Comparison of ENCODE assay signal across 15 cellular contexts in the genomic region with DNA sequence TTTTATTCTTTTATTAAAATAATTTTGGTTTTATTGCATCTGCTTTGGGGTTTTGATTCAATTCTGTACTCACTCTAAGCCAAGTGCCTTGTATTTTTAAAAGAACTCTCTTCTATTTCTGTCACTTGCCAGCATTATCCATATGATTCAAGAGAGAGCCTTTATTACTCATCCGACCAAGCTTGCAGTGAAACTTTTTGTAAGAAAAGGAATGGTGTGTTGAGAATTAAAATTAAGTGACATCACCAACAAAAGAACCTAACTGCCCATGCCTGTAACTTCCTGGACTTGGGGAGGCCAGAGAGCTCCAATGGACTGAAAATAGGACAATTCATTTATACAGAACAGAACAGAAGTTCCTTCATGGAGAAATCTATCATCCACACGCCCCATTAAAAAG. TPM values are rescaled to one million over a fixed set of nuclear protein-coding genes. Genes with fewer than 3 reads are reported as not detected.
A peak's percentile ranks its signal among the peaks of the same experiment; 100 is the strongest.
DNase-seq lines count a peak whose midpoint lies in the region; ATAC-seq, FAIRE-seq and TF ChIP-seq lines count a peak whose summit lies in the region.
"Had no signal": no experiment of that assay in that cellular context is flagged by ENCODE, and none has a peak within 500 bp of the region (broad histone marks: within the 10 kb centered on the region; RNA-seq: fewer than 3 reads in every experiment).

No MANE protein-coding gene starts in this region.

- peak; percentile 13 for ATAC-seq in activated naive CD8-positive, alpha-beta T cell treated with anti-CD3 and anti-CD28 coated beads, Interleukin-2, amount 50 U/mL, for 24 hours

- H3K36me3 Mint-ChIP-seq in activated naive CD8-positive, alpha-beta T cell treated with anti-CD3 and anti-CD28 coated beads, Interleukin-2, amount 50 U/mL, for 24 hours (ENCODE audit: low read depth) = peaks cover 3% of the 10 kb centered on the region
- peaks cover under 1% of the 10 kb centered on the region for H3K36me3 Mint-ChIP-seq in osteocyte (ENCODE audit: unreplicated experiment)
- no peaks in the 10 kb centered on the region for H3K36me3 Mint-ChIP-seq in CD4-positive, alpha-beta memory T cell

- no peaks in the 10 kb centered on the region for H3K9me3 ChIP-seq in A673 (ENCODE audit: low read depth, low read length, poor library complexity, severe bottlenecking)
- no peaks in the 10 kb centered on the region for H3K9me3 ChIP-seq in CD4-positive, alpha-beta memory T cell (ENCODE audit: control insufficient read depth in 1 of 2, low read length in 2 of 2)
- H3K9me3 ChIP-seq: BLaER1 had no signal

- intact Hi-C loops in A673 (cut with micrococcal nuclease; ENCODE audit: unreplicated experiment) = no loop called here
- intact Hi-C loops in CD4-positive, alpha-beta memory T cell (cut with micrococcal nuclease) = no loop called here

- H3K27me3 Mint-ChIP-seq in activated naive CD8-positive, alpha-beta T cell treated with anti-CD3 and anti-CD28 coated beads, Interleukin-2, amount 50 U/mL, for 24 hours = no peaks in the 10 kb centered on the region
- H3K27me3 Mint-ChIP-seq in osteocyte (ENCODE audit: unreplicated experiment) = no peaks in the 10 kb centered on the region
- no peaks in the 10 kb centered on the region for H3K27me3 Mint-ChIP-seq in CD4-positive, alpha-beta memory T cell

- CTCF ChIA-PET in A673 (lab: Charles Lee) = no interaction called here
- CTCF ChIA-PET in CD4-positive, alpha-beta memory T cell (lab: Charles Lee; ENCODE audit: partially characterized antibody) = interaction anchor here (11.9 kb wide), 1 partner anchor 54 kb away, joined by 185 read pairs; the partner anchor contains the start of genes GALNT4 and POC1B

- FAIRE-seq in GM12892 (lab: Jason Lieb, UNC) = no peak
- FAIRE-seq: endothelial cell of umbilical vein, G401.6 had no signal

- BruUV-seq in A673 (replicated peaks; lab: Mats Ljungman, UMichigan) = no TSS peak

- TF ChIP-seq POLR2A in GM12892 (IDR thresholded peaks at IDR 0.05; ENCODE audit: low read depth, low read length) = no peak

- H3K27ac Mint-ChIP-seq in activated naive CD8-positive, alpha-beta T cell treated with anti-CD3 and anti-CD28 coated beads, Interleukin-2, amount 50 U/mL, for 24 hours = peak overlapping the region; percentile 70
- no peak overlapping the region for H3K27ac Mint-ChIP-seq in osteocyte (ENCODE audit: unreplicated experiment)
- peak overlapping the region in 1 of 7 donors; percentile 8 for H3K27ac Mint-ChIP-seq in CD4-positive, alpha-beta memory T cell
- H3K27ac Mint-ChIP-seq: activated T-helper 1 cell treated with anti-CD3 and anti-CD28 coated beads, Interleukin-12 subunit alpha, Interleukin-12 subunit beta, Interleukin-2, Interleukin-4 antibody, amounts not matched to agents 30 ng/mL and 10 ng/mL and 1 ng/mL, durations not matched to agents 14 hours and 24 hours and 36 hours had no signal

- TF ChIP-seq CTCF in A673 (conservative IDR thresholded peaks at IDR 0.05; ENCODE audit: low read depth, low read length) = no peak
- TF ChIP-seq CTCF in osteocyte (IDR thresholded peaks at IDR 0.05) = no peak

- H3K4me3 Mint-ChIP-seq in activated naive CD8-positive, alpha-beta T cell treated with anti-CD3 and anti-CD28 coated beads, Interleukin-2, amount 50 U/mL, for 24 hours = no peak overlapping the region
- H3K4me3 Mint-ChIP-seq in osteocyte (ENCODE audit: unreplicated experiment) = no peak overlapping the region
- no peak overlapping the region for H3K4me3 Mint-ChIP-seq in CD4-positive, alpha-beta memory T cell
- H3K4me3 Mint-ChIP-seq: activated T-helper 1 cell treated with anti-CD3 and anti-CD28 coated beads, Interleukin-12 subunit alpha, Interleukin-12 subunit beta, Interleukin-2, Interleukin-4 antibody, amounts not matched to agents 30 ng/mL and 10 ng/mL and 1 ng/mL, durations not matched to agents 14 hours and 24 hours and 36 hours had no signal

- no peaks in the 10 kb centered on the region for H3K27me3 ChIP-seq in A673 (replicated peaks; ENCODE audit: insufficient read depth, low read depth, low read length, poor library complexity)
- no peaks in the 10 kb centered on the region for H3K27me3 ChIP-seq in CD4-positive, alpha-beta memory T cell (ENCODE audit: insufficient read depth, low read length)
- H3K27me3 ChIP-seq: BLaER1 had no signal

- no peaks in the 10 kb centered on the region for H3K9me3 Mint-ChIP-seq in activated naive CD8-positive, alpha-beta T cell treated with anti-CD3 and anti-CD28 coated beads, Interleukin-2, amount 50 U/mL, for 24 hours
- H3K9me3 Mint-ChIP-seq in osteocyte (ENCODE audit: unreplicated experiment) = no peaks in the 10 kb centered on the region
- H3K9me3 Mint-ChIP-seq in CD4-positive, alpha-beta memory T cell = no peaks in the 10 kb centered on the region
- H3K9me3 Mint-ChIP-seq: activated T-helper 1 cell treated with anti-CD3 and anti-CD28 coated beads, Interleukin-12 subunit alpha, Interleukin-12 subunit beta, Interleukin-2, Interleukin-4 antibody, amounts not matched to agents 30 ng/mL and 10 ng/mL and 1 ng/mL, durations not matched to agents 14 hours and 24 hours and 36 hours had no signal

- no peak overlapping the region for H3K4me3 ChIP-seq in A673 (ENCODE audit: low read depth, low read length, poor library complexity, severe bottlenecking)
- no peak overlapping the region for H3K4me3 ChIP-seq in CD4-positive, alpha-beta memory T cell (ENCODE audit: low read length in 2 of 2)
- H3K4me3 ChIP-seq: BLaER1 had no signal

- POLR2A ChIA-PET in A673 (lab: Charles Lee; ENCODE audit: low non-redundant PET) = no interaction called here
- POLR2A ChIA-PET in CD4-positive, alpha-beta memory T cell (lab: Charles Lee; ENCODE audit: partially characterized antibody) = no interaction called here

- DNase-seq in A673 (ENCODE audit: low spot score) (peak; percentile 36), HCEC 1CT (peak; percentile 64), foreskin melanocyte (peak; percentile 46), GF-D8 (lab: John Stamatoyannopoulos, UW) (no peak), osteocyte (ENCODE audit: extremely low spot score, unreplicated experiment) (no peak), GM12892 (ENCODE audit: insufficient read length) (no peak)
- no peak for DNase-seq in activated naive CD8-positive, alpha-beta T cell treated with anti-CD3 and anti-CD28 coated beads, Interleukin-2, amount 50 U/mL, for 24 hours
- no peak for DNase-seq in CD4-positive, alpha-beta memory T cell
- DNase-seq: NCI-H146, NCI-H82, SIG-M5 had no signal

- H3K27ac ChIP-seq in A673 (ENCODE audit: low read depth, low read length, poor library complexity, severe bottlenecking) = peak overlapping the region; percentile 12
- H3K27ac ChIP-seq in CD4-positive, alpha-beta memory T cell (ENCODE audit: low read depth, low read length) = no peak overlapping the region
- H3K27ac ChIP-seq: BLaER1 had no signal

- H3K4me1 ChIP-seq in A673 (ENCODE audit: insufficient read depth, low read length, poor library complexity, severe bottlenecking) = peaks cover 19% of the 10 kb centered on the region
- peaks cover 51% of the 10 kb centered on the region for H3K4me1 ChIP-seq in CD4-positive, alpha-beta memory T cell (ENCODE audit: insufficient read depth, low read length)

- no peaks in the 10 kb centered on the region for H3K36me3 ChIP-seq in A673 (ENCODE audit: insufficient read depth, low read length, poor library complexity, severe bottlenecking)
- H3K36me3 ChIP-seq in CD4-positive, alpha-beta memory T cell (ENCODE audit: insufficient read depth, low read length) = no peaks in the 10 kb centered on the region

- peaks cover 72% of the 10 kb centered on the region for H3K4me1 Mint-ChIP-seq in activated naive CD8-positive, alpha-beta T cell treated with anti-CD3 and anti-CD28 coated beads, Interleukin-2, amount 50 U/mL, for 24 hours
- peaks cover 5% of the 10 kb centered on the region for H3K4me1 Mint-ChIP-seq in osteocyte (ENCODE audit: unreplicated experiment)
- H3K4me1 Mint-ChIP-seq in CD4-positive, alpha-beta memory T cell = peaks cover 32 to 61% (median 47%) of the 10 kb centered on the region in 4 donors

RNA-seq across cellular contexts. Expression of gene GALNT4, which starts 52.1 kb away (rescaled TPM):
- 13.2 and 14.3 TPM in 2 replicates for total RNA-seq in A673 (2021)
- total RNA-seq in osteocyte = 3.8 and 4.5 TPM in 2 replicates
- total RNA-seq in CD4-positive, alpha-beta memory T cell = 1 to 10 TPM; 7.2 to 7.6 TPM
- 1 to 10 TPM; 2.8 to 3.4 TPM for polyA plus RNA-seq in CD4-positive, alpha-beta memory T cell
- polyA plus RNA-seq in GM12892 (2012; ENCODE audit: missing spikeins) = 2.3 TPM

RNA-seq across cellular contexts. Expression of gene POC1B, which starts 53.3 kb away (rescaled TPM):
- total RNA-seq in A673 (2021) (30.8 and 33.8 TPM in 2 replicates), osteocyte (9.9 and 10.2 TPM in 2 replicates)
- total RNA-seq in CD4-positive, alpha-beta memory T cell = 10 to 100 TPM; 19.8 to 21.4 TPM
- 10 to 100 TPM; 28.2 to 46.3 TPM for polyA plus RNA-seq in CD4-positive, alpha-beta memory T cell
- 11.5 TPM for polyA plus RNA-seq in GM12892 (2012; ENCODE audit: missing spikeins)

Comparison
In these comparisons a context has a peak if more than half of its experiments do, and no peak if none do; other contexts are left out.
1. DNase-seq: peak in A673 (single experiment), HCEC 1CT (single experiment) and foreskin melanocyte (single experiment); none in activated naive CD8-positive, alpha-beta T cell treated with anti-CD3 and anti-CD28 coated beads, Interleukin-2, amount 50 U/mL, for 24 hours (single experiment), GF-D8 (single experiment), osteocyte (single experiment), CD4-positive, alpha-beta memory T cell (0 of 5) and GM12892 (single experiment).